In genomic region chr6:35596448-35597442, GRCh38 we compare ENCODE assay signal across 8 cellular contexts.
A peak's percentile ranks its signal among the peaks of the same experiment; 100 is the strongest.
DNase-seq lines count a peak whose midpoint lies in the region; ATAC-seq and TF ChIP-seq lines count a peak whose summit lies in the region.

No MANE protein-coding gene starts in this region.

- H3K4me3 ChIP-seq in fibroblast of lung (replicated peaks in 1 of 4; ENCODE audit: control extremely low read depth in 1 of 4, insufficient read depth in 1 of 4, low read depth in 3 of 4, low read length in 4 of 4) (no peak overlapping the region), skin epidermis (no peak overlapping the region), body of pancreas (no peak overlapping the region)

- no peaks in the 10 kb centered on the region for H3K79me2 ChIP-seq in fibroblast of lung (ENCODE audit: control insufficient read depth, insufficient read depth, low read length)

- TF ChIP-seq POLR2A in body of pancreas (IDR thresholded peaks at IDR 0.05), result no peak

- ATAC-seq in SK-N-SH treated with all-trans-retinoic acid at 6 μM for 48 hours, result peak; percentile 71
- ATAC-seq in HG02885 (IDR thresholded peaks at IDR 0.05; ENCODE audit: poor library complexity, unreplicated experiment), result no peak
- ATAC-seq in body of pancreas, result no peak

- H3K9ac ChIP-seq in fibroblast of lung (ENCODE audit: insufficient read depth, low read length), result no peak overlapping the region

- 83 to 92% methylated on average over 8 of the region's 8 CpGs for WGBS in body of pancreas, 2 donors

- DNase-seq in GM03348 (ENCODE audit: low spot score) (peak; percentile 37), fibroblast of lung (ENCODE audit: low read depth in 2 of 2) (peak; percentile 95), caudate nucleus (lab: John Stamatoyannopoulos, UW) (no peak), body of pancreas (no peak)
- no peak for DNase-seq in stimulated activated CD4-positive, alpha-beta T cell treated with anti-CD3 and anti-CD28 coated beads, Interleukin-4, amount 100 ng/mL, for 4 hours

- H3K27ac ChIP-seq in fibroblast of lung (ENCODE audit: insufficient read depth, low read length) (peak overlapping the region; percentile 7), skin epidermis (peak overlapping the region in 16 of 21 experiments; percentile 0 to 84 (median 38)), caudate nucleus (ENCODE audit: low read depth, low read length) (no peak overlapping the region), body of pancreas (peak overlapping the region in 2 of 4 donors; percentile 8 to 20)

- no peak for TF ChIP-seq CTCF in fibroblast of lung (conservative IDR thresholded peaks at IDR 0.05 in 1 of 2, IDR thresholded peaks at IDR 0.05 in 1 of 2; ENCODE audit: low read depth in 1 of 2, low read length in 2 of 2)
- TF ChIP-seq CTCF in body of pancreas (IDR thresholded peaks at IDR 0.05), result no peak

- H4K20me1 ChIP-seq in fibroblast of lung (ENCODE audit: control insufficient read depth, extremely low read depth, insufficient read depth, low read length), result no peaks in the 10 kb centered on the region

- intact Hi-C loops in body of pancreas (cut with DNase I), result no loop called here

- H3K9me3 ChIP-seq in fibroblast of lung (ENCODE audit: control insufficient read depth, insufficient read depth, low read depth, low read length), result no peaks in the 10 kb centered on the region
- no peaks in the 10 kb centered on the region for H3K9me3 ChIP-seq in body of pancreas

- no peaks in the 10 kb centered on the region for H3K36me3 ChIP-seq in fibroblast of lung (ENCODE audit: control insufficient read depth, insufficient read depth, low read length)
- H3K36me3 ChIP-seq in body of pancreas (replicated peaks in 1 of 2; ENCODE audit: insufficient read depth in 1 of 2, low read depth in 2 of 2), result peaks cover 0 to 23% of the 10 kb centered on the region in 2 donors

- H3K4me2 ChIP-seq in fibroblast of lung (ENCODE audit: extremely low read depth, insufficient read depth, low read length), result no peak overlapping the region

- H3K27me3 ChIP-seq in fibroblast of lung (ENCODE audit: control insufficient read depth, insufficient read depth, low read length) (no peaks in the 10 kb centered on the region), body of pancreas (no peaks in the 10 kb centered on the region)

- no peak overlapping the region for H2AFZ ChIP-seq in fibroblast of lung (ENCODE audit: low read length)

- H3K4me1 ChIP-seq in fibroblast of lung (ENCODE audit: control insufficient read depth, extremely low read depth, insufficient read depth, low read length) (peaks cover 6% of the 10 kb centered on the region), body of pancreas (peaks cover 49% of the 10 kb centered on the region)

TF ChIP-seq in SK-N-SH treated with all-trans-retinoic acid at 6 μM for 48 hours, 23 proteins besides CTCF, POLR2A, EP300 and RAD21:
- TF ChIP-seq SNAI2 (CRISPR knock-in tag; IDR thresholded peaks at IDR 0.05) (no peak), ISL1 (CRISPR knock-in tag; IDR thresholded peaks at IDR 0.05) (peak; percentile 70), TOX (CRISPR knock-in tag; IDR thresholded peaks at IDR 0.05; ENCODE audit: borderline replicate concordance) (0 out of 2 replicates have a peak, but pooled peaks have one; percentile 20), ZNF8 (CRISPR knock-in tag; IDR thresholded peaks at IDR 0.05) (no peak), ZC3H10 (CRISPR knock-in tag; IDR thresholded peaks at IDR 0.05) (peak; percentile 63; the same call in 1 of the 2 replicates)

Comparison
In these comparisons a context has a peak if more than half of its experiments do, and no peak if none do; other contexts are left out.
1. DNase-seq: peak in GM03348 (single experiment) and fibroblast of lung (2 of 2); none in caudate nucleus (0 of 61), body of pancreas (0 of 4) and stimulated activated CD4-positive, alpha-beta T cell treated with anti-CD3 and anti-CD28 coated beads, Interleukin-4, amount 100 ng/mL, for 4 hours (0 of 2).